In genomic region chr4:156291317-156291716, GRCh38 we compare ENCODE assay signal across 13 cellular contexts.
DNase-seq lines count a peak whose midpoint lies in the region; ATAC-seq and TF ChIP-seq lines count a peak whose summit lies in the region.
"Had no signal": no experiment of that assay in that cellular context is flagged by ENCODE, and none has a peak within 500 bp of the region (broad histone marks: within the 10 kb centered on the region; RNA-seq: fewer than 3 reads in every experiment).

No MANE protein-coding gene starts in this region.

- no peaks in the 10 kb centered on the region for H3K79me2 ChIP-seq in SK-N-SH (ENCODE audit: insufficient read depth)

- peak in 1 of 2 experiments; percentile 12; a peak in 1 of 4 replicates for TF ChIP-seq EP300 in SK-N-SH (IDR thresholded peaks at IDR 0.05; ENCODE audit: borderline replicate concordance in 1 of 2, low read depth in 1 of 2, low read length in 1 of 2)

- H3K27ac ChIP-seq in SK-N-SH (ENCODE audit: low read depth in 2 of 2, low read length in 1 of 2) (peak overlapping the region; percentile 57 to 65; a peak in 3 of 4 replicates), foreskin keratinocyte (no peak overlapping the region), testis (no peak overlapping the region)
- H3K27ac ChIP-seq: neutrophil, tibial artery had no signal

- H3K9me2 ChIP-seq in SK-N-SH, result no peaks in the 10 kb centered on the region

- DNase-seq in DMS79 treated with DMSO at 0.1 percent for 48 hours (lab: John Stamatoyannopoulos, UW) (peak; percentile 2), DMS79 (lab: John Stamatoyannopoulos, UW) (no peak), SK-N-SH (no peak), foreskin keratinocyte (peak in 1 of 2 donors; percentile 43), testis (peak; percentile 31), NCI-H345 (lab: John Stamatoyannopoulos, UW) (no peak), posterior vena cava (ENCODE audit: low spot score) (no peak), lower leg skin (ENCODE audit: low spot score in 2 of 2) (no peak)
- DNase-seq: activated CD4-positive, alpha-beta T cell treated with anti-CD3 and anti-CD28 coated beads, Interleukin-2, amount 50 U/mL, for 1 hour; DMS153; endodermal cell; tibial artery had no signal

- H3K4me1 ChIP-seq in SK-N-SH (ENCODE audit: control insufficient read depth in 1 of 2, insufficient read depth in 2 of 2, low read depth in 1 of 2, low read length in 1 of 2) (peaks cover 0 to 28% of the 10 kb centered on the region in 2 experiments; a peak in 1 of 4 replicates), foreskin keratinocyte (no peaks in the 10 kb centered on the region), testis (no peaks in the 10 kb centered on the region)

- H3K4me2 ChIP-seq in SK-N-SH, result peak overlapping the region; percentile 44; the same call in 1 of the 2 replicates

- POLR2A ChIA-PET in SK-N-SH (lab: Yijun Ruan, JAX), result no interaction called here

- H3K4me3 ChIP-seq in SK-N-SH (ENCODE audit: low read depth in 2 of 2, low read length in 1 of 2) (no peak overlapping the region), testis (no peak overlapping the region), lower leg skin (ENCODE audit: low read depth, poor library complexity, severe bottlenecking) (no peak overlapping the region)
- H3K4me3 ChIP-seq: tibial artery had no signal

- CTCF ChIA-PET in SK-N-SH (lab: Yijun Ruan, JAX), result no interaction called here

- TF ChIP-seq RAD21 in SK-N-SH (IDR thresholded peaks at IDR 0.05; ENCODE audit: low read length), result no peak

- no peak for TF ChIP-seq CTCF in SK-N-SH (IDR thresholded peaks at IDR 0.05)
- TF ChIP-seq CTCF in foreskin keratinocyte (conservative IDR thresholded peaks at IDR 0.05), result no peak
- TF ChIP-seq CTCF in testis (IDR thresholded peaks at IDR 0.05), result no peak
- TF ChIP-seq CTCF in lower leg skin (IDR thresholded peaks at IDR 0.05), result no peak

- H3K36me3 ChIP-seq in SK-N-SH (replicated peaks in 1 of 2; ENCODE audit: control insufficient read depth in 1 of 2, insufficient read depth in 2 of 2, low read length in 1 of 2) (no peaks in the 10 kb centered on the region), testis (ENCODE audit: low read depth, missing control alignments) (no peaks in the 10 kb centered on the region)
- H3K36me3 ChIP-seq: neutrophil, tibial artery had no signal

- no peaks in the 10 kb centered on the region for H4K20me1 ChIP-seq in SK-N-SH (ENCODE audit: insufficient read depth)

- H3K9ac ChIP-seq in SK-N-SH, result no peak overlapping the region

- 0% methylated on average over 1 of the region's 1 CpG for WGBS in SK-N-SH (ENCODE audit: low lambda C conversion rate)
- 33 to 55% methylated on average over 1 of the region's 1 CpG for WGBS in testis, 2 donors
- 25 to 27% methylated on average over 1 of the region's 1 CpG for WGBS in lower leg skin, 2 donors

- H2AFZ ChIP-seq in SK-N-SH (ENCODE audit: low read depth), result no peak overlapping the region

- H3F3A ChIP-seq in SK-N-SH (replicated peaks; ENCODE audit: insufficient read depth), result peaks cover 28% of the 10 kb centered on the region

- H3K27me3 ChIP-seq in SK-N-SH (ENCODE audit: insufficient read depth), result no peaks in the 10 kb centered on the region
- H3K27me3 ChIP-seq in foreskin keratinocyte, result no peaks in the 10 kb centered on the region
- no peaks in the 10 kb centered on the region for H3K27me3 ChIP-seq in testis
- H3K27me3 ChIP-seq: neutrophil, tibial artery had no signal

- intact Hi-C loops in testis (cut with DNase I; ENCODE audit: low total_unique reads), result no loop called here
- intact Hi-C loops in posterior vena cava (cut with DNase I), result no loop called here
- intact Hi-C loops in lower leg skin (cut with DNase I; ENCODE audit: low total_unique reads), result no loop called here

- peak; percentile 32 for ATAC-seq in foreskin keratinocyte

- TF ChIP-seq POLR2A in testis (IDR thresholded peaks at IDR 0.05) (no peak), lower leg skin (IDR thresholded peaks at IDR 0.05) (no peak)

- H3K9me3 ChIP-seq in SK-N-SH (no peaks in the 10 kb centered on the region), testis (no peaks in the 10 kb centered on the region)
- H3K9me3 ChIP-seq: neutrophil, tibial artery had no signal

TF ChIP-seq in SK-N-SH, 30 proteins besides CTCF, POLR2A, EP300 and RAD21 (continues in another document):
- TF ChIP-seq FOSL2 (IDR thresholded peaks at IDR 0.05; ENCODE audit: borderline replicate concordance, low read depth) (peak; percentile 10; the same call in 1 of the 2 replicates), JUND (IDR thresholded peaks at IDR 0.05) (peak; percentile 37; the same call in 1 of the 2 replicates), MXI1 (IDR thresholded peaks at IDR 0.05; ENCODE audit: low read depth, low read length) (no peak), EZH2phosphoT487 (IDR thresholded peaks at IDR 0.05; ENCODE audit: borderline replicate concordance, low read depth) (no peak), USF1 (IDR thresholded peaks at IDR 0.05; ENCODE audit: borderline replicate concordance, low read depth) (no peak), CHD2 (IDR thresholded peaks at IDR 0.05; ENCODE audit: low read length, partially characterized antibody) (no peak), SMC3 (IDR thresholded peaks at IDR 0.05; ENCODE audit: low read depth, low read length) (no peak), ZBTB33 (IDR thresholded peaks at IDR 0.05; ENCODE audit: borderline replicate concordance, low read depth) (no peak), MEF2A (IDR thresholded peaks at IDR 0.05; ENCODE audit: borderline replicate concordance, low read depth) (no peak), RXRA (IDR thresholded peaks at IDR 0.05; ENCODE audit: borderline replicate concordance, low read depth) (no peak), RCOR1 (IDR thresholded peaks at IDR 0.05; ENCODE audit: low read length) (no peak), TCF12 (IDR thresholded peaks at IDR 0.05) (peak; percentile 59), USF2 (IDR thresholded peaks at IDR 0.05; ENCODE audit: borderline replicate concordance, low read depth, low read length) (no peak), MAX (IDR thresholded peaks at IDR 0.05; ENCODE audit: low read depth) (no peak), GABPA (IDR thresholded peaks at IDR 0.05; ENCODE audit: low read depth) (no peak), ELF1 (IDR thresholded peaks at IDR 0.05) (no peak), IRF3 (IDR thresholded peaks at IDR 0.05; ENCODE audit: low read depth, low read length) (no peak), YY1 (IDR thresholded peaks at IDR 0.05; ENCODE audit: low read depth) (no peak), PBX3 (IDR thresholded peaks at IDR 0.05) (peak; percentile 77), RFX5 (IDR thresholded peaks at IDR 0.05; ENCODE audit: low read length) (no peak), SIN3A (IDR thresholded peaks at IDR 0.05; ENCODE audit: borderline replicate concordance, low read depth, low read length) (no peak), NRF1 (IDR thresholded peaks at IDR 0.05; ENCODE audit: low read depth, low read length) (no peak)

Comparison
In these comparisons a context has a peak if more than half of its experiments do, and no peak if none do; other contexts are left out.
1. DNase-seq: peak in DMS79 treated with DMSO at 0.1 percent for 48 hours (single experiment) and testis (single experiment); none in DMS79 (single experiment), SK-N-SH (single experiment), NCI-H345 (single experiment), posterior vena cava (single experiment) and lower leg skin (0 of 2).
2. H3K27ac ChIP-seq: peak in SK-N-SH (2 of 2); none in foreskin keratinocyte (single experiment) and testis (0 of 2).